Comparison of ENCODE assay signal across 8 cellular contexts in the genomic region with DNA sequence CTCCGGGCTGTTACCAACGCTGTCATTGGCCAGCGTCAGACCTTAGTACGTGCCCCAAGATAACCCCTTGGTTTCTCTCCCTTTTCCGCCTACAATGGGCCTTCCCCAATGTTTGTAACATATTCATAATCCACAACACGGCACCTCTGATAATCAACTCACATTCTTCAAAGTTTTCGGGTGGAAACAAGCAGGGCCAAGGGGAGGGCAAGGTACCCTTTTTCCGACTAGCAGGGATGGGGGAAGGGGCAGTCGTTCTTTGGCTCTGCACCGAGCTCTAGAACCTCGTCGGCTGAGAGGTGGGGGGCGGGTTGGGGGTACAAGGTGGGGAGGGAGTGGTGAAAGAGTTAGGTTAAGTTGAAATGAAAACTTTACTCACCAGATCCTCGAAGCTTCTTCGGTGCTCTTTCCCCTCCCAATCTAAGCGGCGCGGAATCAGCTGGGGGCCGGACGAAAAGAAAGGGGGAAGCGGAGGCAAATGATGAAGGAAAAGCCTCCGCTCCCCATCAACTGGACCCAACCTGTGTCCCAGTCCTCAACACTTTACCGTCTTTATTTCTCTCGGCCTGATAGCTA. TPM values are rescaled to one million over a fixed set of nuclear protein-coding genes. Genes with fewer than 3 reads are reported as not detected.
DNase-seq lines count a peak whose midpoint lies in the region; TF ChIP-seq lines count a peak whose summit lies in the region.

No MANE protein-coding gene starts in this region.

- H3K4me1 Mint-ChIP-seq in activated naive CD4-positive, alpha-beta T cell treated with anti-CD3 and anti-CD28 coated beads for 36 hours (ENCODE audit: low read depth), result peaks cover 26% of the 10 kb centered on the region

- H3K27ac Mint-ChIP-seq in activated naive CD4-positive, alpha-beta T cell treated with anti-CD3 and anti-CD28 coated beads for 36 hours, result peak overlapping the region; percentile 97

- peaks cover 4% of the 10 kb centered on the region for H3K36me3 Mint-ChIP-seq in activated naive CD4-positive, alpha-beta T cell treated with anti-CD3 and anti-CD28 coated beads for 36 hours (ENCODE audit: low read depth)

- WGBS in thymus, result under 1% methylated on average over 24 of the region's 24 CpGs

- peak overlapping the region; percentile 73 for H3K4me3 ChIP-seq in LNCaP clone FGC (ENCODE audit: low read depth, low read length)
- peak overlapping the region; percentile 48 for H3K4me3 ChIP-seq in SJSA1
- H3K4me3 ChIP-seq in neutrophil (ENCODE audit: low read depth in 1 of 2, low read length in 1 of 2), result peak overlapping the region; percentile 69 to 86
- H3K4me3 ChIP-seq in thymus (ENCODE audit: low read length), result peak overlapping the region; percentile 58

- intact Hi-C loops in activated naive CD4-positive, alpha-beta T cell treated with anti-CD3 and anti-CD28 coated beads for 36 hours (cut with micrococcal nuclease), result loop anchor here (1.0 to 10.0 kb wide), 3 partner anchors 51 to 394 kb away; partner anchors contain the start of gene SH3BGRL

- H3K27me3 ChIP-seq in SJSA1 (replicated peaks) (no peaks in the 10 kb centered on the region), neutrophil (no peaks in the 10 kb centered on the region), thymus (ENCODE audit: control insufficient read depth, insufficient read depth) (no peaks in the 10 kb centered on the region)

- CTCF ChIA-PET in activated naive CD4-positive, alpha-beta T cell treated with anti-CD3 and anti-CD28 coated beads for 36 hours (lab: Charles Lee), result interaction anchor here (0.5 kb wide), 1 partner anchor 106 kb away, joined by 4 read pairs; no protein-coding TSS in a partner anchor

- no peaks in the 10 kb centered on the region; the same call in 1 of the 2 replicates for H3K4me1 ChIP-seq in SJSA1 (replicated peaks)
- H3K4me1 ChIP-seq in neutrophil (ENCODE audit: control insufficient read depth in 1 of 2, insufficient read depth in 1 of 2, low read depth in 1 of 2, low read length in 1 of 2), result peaks cover 15 to 23% of the 10 kb centered on the region in 2 experiments
- no peaks in the 10 kb centered on the region for H3K4me1 ChIP-seq in thymus (ENCODE audit: control insufficient read depth, insufficient read depth, low read length)

- H3K4me3 Mint-ChIP-seq in activated naive CD4-positive, alpha-beta T cell treated with anti-CD3 and anti-CD28 coated beads for 36 hours, result peak overlapping the region; percentile 90

- H3K36me3 ChIP-seq in SJSA1, result no peaks in the 10 kb centered on the region
- H3K36me3 ChIP-seq in neutrophil, result no peaks in the 10 kb centered on the region
- H3K36me3 ChIP-seq in thymus (ENCODE audit: control insufficient read depth, insufficient read depth), result no peaks in the 10 kb centered on the region

- H3K27ac ChIP-seq in SJSA1 (no peak overlapping the region), neutrophil (peak overlapping the region; percentile 94), thymus (ENCODE audit: low read depth) (peak overlapping the region; percentile 86)

- DNase-seq in EH (ENCODE audit: low read depth) (peak; percentile 79), GOT3 (lab: John Stamatoyannopoulos, UW) (peak; percentile 10), LNCaP clone FGC (ENCODE audit: low read depth) (peak; percentile 42), SJSA1 (ENCODE audit: low read depth in 1 of 2, low spot score in 2 of 2) (peak; percentile 51 to 60), germinal center (ENCODE audit: low spot score) (peak; percentile 84)
- peak; percentile 83 for DNase-seq in activated naive CD4-positive, alpha-beta T cell treated with anti-CD3 and anti-CD28 coated beads for 36 hours

- H3K9me3 Mint-ChIP-seq in activated naive CD4-positive, alpha-beta T cell treated with anti-CD3 and anti-CD28 coated beads for 36 hours, result no peaks in the 10 kb centered on the region

- no peaks in the 10 kb centered on the region for H3K27me3 Mint-ChIP-seq in activated naive CD4-positive, alpha-beta T cell treated with anti-CD3 and anti-CD28 coated beads for 36 hours (ENCODE audit: low read depth)

- TF ChIP-seq CTCF in LNCaP clone FGC (IDR thresholded peaks at IDR 0.05; ENCODE audit: control insufficient read depth, extremely low read depth, insufficient read depth), result no peak
- TF ChIP-seq CTCF in neutrophil (IDR thresholded peaks at IDR 0.05), result no peak

- H3K9me3 ChIP-seq in SJSA1 (replicated peaks), result no peaks in the 10 kb centered on the region
- H3K9me3 ChIP-seq in neutrophil, result no peaks in the 10 kb centered on the region
- H3K9me3 ChIP-seq in thymus (ENCODE audit: control insufficient read depth), result no peaks in the 10 kb centered on the region

RNA-seq across cellular contexts. Expression of gene BRWD3, which starts 1.4 kb away (rescaled TPM):
- total RNA-seq in SJSA1 (2014; rRNA removed; shearing (Covaris generic)), result 8.1 and 8.6 TPM in 2 replicates
- total RNA-seq in activated naive CD4-positive, alpha-beta T cell treated with anti-CD3 and anti-CD28 coated beads for 36 hours, result 10 to 100 TPM; 12.8 to 14.2 TPM
- 4.3 TPM for polyA plus RNA-seq in thymus

Comparison
In these comparisons a context has a peak if more than half of its experiments do, and no peak if none do; other contexts are left out.
1. DNase-seq: peak in every context shown above with its lines; median percentile 84 in germinal center; 83 in activated naive CD4-positive, alpha-beta T cell treated with anti-CD3 and anti-CD28 coated beads for 36 hours; 79 in EH; 56 in SJSA1; 42 in LNCaP clone FGC; 10 in GOT3.